8 cellular contexts compared by ENCODE assay signal in the genomic region with DNA sequence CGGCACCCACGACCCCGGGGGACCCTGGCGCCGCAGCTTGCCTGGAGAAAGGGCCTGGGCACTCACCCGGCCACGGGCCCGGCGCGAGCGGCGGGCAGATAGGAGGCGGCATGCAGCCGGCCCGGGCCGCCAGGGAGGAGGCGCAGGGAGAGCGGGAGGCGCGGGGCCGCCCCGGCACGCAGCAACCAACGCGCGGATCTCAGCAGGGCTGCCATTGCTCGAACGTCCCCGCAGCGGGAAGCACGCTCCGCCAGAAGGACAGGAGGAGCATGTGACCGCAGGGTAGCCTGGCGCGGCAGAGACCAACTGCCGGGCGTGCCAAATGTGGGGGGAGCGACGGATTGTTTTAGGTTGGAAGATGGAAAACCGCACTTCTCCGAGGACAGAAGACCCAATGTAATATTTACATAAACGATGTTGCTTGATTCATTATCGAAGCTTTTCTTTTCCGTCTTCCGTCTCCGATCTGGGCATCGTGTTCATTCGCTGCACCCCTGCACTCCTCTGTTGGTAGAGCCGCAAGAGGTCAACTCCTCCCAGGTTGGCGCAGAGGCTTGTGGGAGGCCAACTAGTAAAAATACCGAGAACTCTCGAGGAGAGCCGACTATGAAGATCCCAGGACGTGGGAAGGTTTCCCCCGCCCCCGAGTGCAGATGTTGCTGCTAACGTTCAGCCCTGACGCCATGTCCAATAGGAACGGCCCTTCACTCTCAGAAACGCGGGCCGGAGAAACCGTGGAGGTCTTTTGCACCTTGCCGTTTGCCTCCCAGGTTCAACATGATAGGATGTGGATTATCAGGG. TPM values are rescaled to one million over a fixed set of nuclear protein-coding genes. Genes with fewer than 3 reads are reported as not detected.
A peak's percentile ranks its signal among the peaks of the same experiment; 100 is the strongest.
DNase-seq lines count a peak whose midpoint lies in the region; ATAC-seq and TF ChIP-seq lines count a peak whose summit lies in the region.

TSS of gene LRPPRC (minus strand) at position 257 of the 801 bp plus-strand sequence. CDS start at position 215, 42 bp downstream.

- in situ Hi-C loops in Caki2 (cut with HindIII; ENCODE audit: low pct_unique_long_range_greater_than_20kb, low sequenced_read_pairs): no loop called here
- in situ Hi-C loops in endometrial microvascular endothelial cells (cut with HindIII; ENCODE audit: inconsistent ontology term, low pct_unique_long_range_greater_than_20kb, low sequenced_read_pairs): no loop called here

- H3K4me1 ChIP-seq in HUES64 (ENCODE audit: insufficient read depth, low read length) (peaks cover 20% of the 10 kb centered on the region), OCI-LY1 (ENCODE audit: insufficient read depth, low read length, severe bottlenecking) (peaks cover 25% of the 10 kb centered on the region)

- H3K79me2 ChIP-seq in OCI-LY1 (ENCODE audit: insufficient read depth, low read length): peaks cover 48% of the 10 kb centered on the region

- peak within 1 kb of the TSS; percentile 85 for H2AFZ ChIP-seq in OCI-LY1 (ENCODE audit: low read length)

- TF ChIP-seq CTCF in OCI-LY1 (IDR thresholded peaks at IDR 0.05; ENCODE audit: low read length): no peak

- H3K4me3 ChIP-seq in HUES64 (ENCODE audit: low read length): peak within 1 kb of the TSS; percentile 94
- H3K4me3 ChIP-seq in OCI-LY1 (ENCODE audit: low read depth, low read length, poor library complexity, severe bottlenecking): peak within 1 kb of the TSS; percentile 100

- H3K27ac ChIP-seq in HUES64 (ENCODE audit: low read depth, low read length) (peak within 1 kb of the TSS; percentile 90), OCI-LY1 (ENCODE audit: low read depth, low read length, poor library complexity, severe bottlenecking) (peak within 1 kb of the TSS; percentile 63)

- WGBS in HUES64: under 1% methylated on average over 64 of the region's 64 CpGs

- no peaks in the 10 kb centered on the region for H3K9me2 ChIP-seq in OCI-LY1 (ENCODE audit: low read depth, low read length)

- H3K27me3 ChIP-seq in HUES64 (ENCODE audit: insufficient read depth, low read length): no peaks in the 10 kb centered on the region
- H3K27me3 ChIP-seq in OCI-LY1 (ENCODE audit: insufficient read depth, low read length): no peaks in the 10 kb centered on the region

- H3K9ac ChIP-seq in HUES64 (ENCODE audit: low read depth, low read length) (peak within 1 kb of the TSS; percentile 93), OCI-LY1 (ENCODE audit: low read length) (peak within 1 kb of the TSS; percentile 98)

- ATAC-seq in GM21423 (IDR thresholded peaks at IDR 0.05; ENCODE audit: unreplicated experiment): peak; percentile 93

- DNase-seq in Caki2 (ENCODE audit: low read depth) (peak; percentile 94), mesenteric fat pad (ENCODE audit: low spot score) (peak; percentile 93)
- peak; percentile 87 for DNase-seq in activated CD8-positive, alpha-beta memory T cell treated with anti-CD3 and anti-CD28 coated beads, Interleukin-2, amount 50 U/mL, for 4 hours
- peak; percentile 60 for DNase-seq in stimulated activated CD8-positive, alpha-beta memory T cell treated with anti-CD3 and anti-CD28 coated beads, Interleukin-15, amount 100 ng/mL, for 24 hours (ENCODE audit: low read depth)

- H3F3A ChIP-seq in OCI-LY1 (ENCODE audit: insufficient read depth, low read length): no peaks in the 10 kb centered on the region

- H3K36me3 ChIP-seq in HUES64 (ENCODE audit: insufficient read depth, low read length) (peaks cover 38% of the 10 kb centered on the region), OCI-LY1 (ENCODE audit: insufficient read depth, low read length) (peaks cover 44% of the 10 kb centered on the region)

- H4K20me1 ChIP-seq in OCI-LY1 (ENCODE audit: insufficient read depth, low read length): no peaks in the 10 kb centered on the region

- peak within 1 kb of the TSS; percentile 96 for H3K4me2 ChIP-seq in OCI-LY1 (ENCODE audit: low read length)

- H3K9me3 ChIP-seq in HUES64 (ENCODE audit: insufficient read depth, low read depth, low read length): no peaks in the 10 kb centered on the region
- H3K9me3 ChIP-seq in OCI-LY1 (ENCODE audit: low read length): no peaks in the 10 kb centered on the region

RNA-seq across cellular contexts. Expression of gene LRPPRC, which starts in this region (rescaled TPM):
- total RNA-seq in Caki2 (2014; rRNA removed; shearing (Covaris generic); ENCODE audit: low replicate concordance): 60.9 and 74.8 TPM in 2 replicates
- polyA plus RNA-seq in HUES64 (2013, experiment 1 of 2): 130 TPM
- polyA plus RNA-seq in HUES64 (2013, experiment 2 of 2): 125 TPM
- 63.2 TPM for total RNA-seq in endometrial microvascular endothelial cells (ENCODE audit: inconsistent ontology term)
- 70.8 TPM for total RNA-seq in mesenteric fat pad

Comparison
In these comparisons a context has a peak if more than half of its experiments do, and no peak if none do; other contexts are left out.
1. Peak in every context shown above with its lines: DNase-seq, ATAC-seq, H3K4me3 ChIP-seq and H3K27ac ChIP-seq.